Comparison of ENCODE assay signal across 7 cellular contexts in the genomic region with DNA sequence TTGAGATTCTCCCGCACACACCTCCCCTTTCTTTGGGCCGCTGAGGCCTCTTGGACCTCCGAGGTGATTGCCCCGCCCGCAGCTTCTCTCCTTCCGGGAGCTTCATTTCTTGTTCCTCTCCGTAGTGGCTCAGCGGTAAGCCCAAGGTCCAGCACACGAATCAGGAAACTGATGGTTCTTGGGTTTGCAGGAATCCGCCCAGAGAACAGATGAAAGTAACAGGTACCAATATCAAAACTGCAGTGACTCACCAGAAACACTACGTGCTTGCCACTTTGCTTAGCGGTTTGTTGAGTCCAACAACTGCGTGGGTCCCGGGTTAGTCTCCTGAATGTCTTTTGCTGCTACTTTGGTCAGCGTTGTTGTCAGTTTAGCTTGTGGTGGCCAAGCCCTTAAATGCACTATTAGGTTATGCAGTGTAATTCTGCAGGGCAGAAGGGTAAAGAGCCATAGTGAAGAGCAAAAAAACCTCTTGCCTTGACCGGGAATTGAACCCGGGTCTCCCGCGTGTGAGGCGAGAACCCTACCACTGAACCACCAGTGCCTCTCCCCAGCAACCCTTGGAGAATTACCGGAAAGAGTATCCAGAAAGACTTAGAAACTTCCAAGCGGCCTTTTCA.
DNase-seq lines count a peak whose midpoint lies in the region; ATAC-seq, FAIRE-seq and TF ChIP-seq lines count a peak whose summit lies in the region.
"Not testable (repeated sequence)": the region's sequence is repeated elsewhere in the genome, so short reads cannot be mapped to it uniquely, and the experiment has no call there.

No MANE protein-coding gene starts in this region.

- H3K27ac Mint-ChIP-seq in T-helper 17 cell: not testable (repeated sequence)

- H3K9ac ChIP-seq in GM12878 (ENCODE audit: control insufficient read depth, insufficient read depth, low read length): not testable (repeated sequence)

- POLR2A ChIA-PET in GM12878 (lab: Charles Lee): not testable (repeated sequence)

- in situ Hi-C loops in GM12878 (cut with MboI): not testable (repeated sequence)

- not testable (repeated sequence) for TF ChIP-seq CTCF in GM12878 (IDR thresholded peaks at IDR 0.05 in 2 of 3, conservative IDR thresholded peaks at IDR 0.05 in 1 of 3; ENCODE audit: control insufficient read depth in 2 of 3, extremely low read depth in 1 of 3, insufficient read depth in 1 of 3, low read depth in 3 of 3, low read length in 3 of 3)

- SMC1A ChIA-PET in GM12878 (lab: Charles Lee; ENCODE audit: uncharacterized antibody, unreplicated experiment): not testable (repeated sequence)

- not testable (repeated sequence) for H3K27me3 ChIP-seq in GM12878 (replicated peaks in 1 of 2; ENCODE audit: control insufficient read depth in 2 of 2, insufficient read depth in 2 of 2, low read length in 1 of 2)

- RAD21 ChIA-PET in GM12878 (lab: Charles Lee; ENCODE audit: unreplicated experiment): not testable (repeated sequence)

- TF ChIP-seq POLR2A in GM12878 (IDR thresholded peaks at IDR 0.05; ENCODE audit: low read depth, low read length): not testable (repeated sequence)

- H3K4me3 ChIP-seq in GM12878: not testable (repeated sequence)

- CTCF ChIA-PET in GM12878 (lab: Yijun Ruan, JAX): not testable (repeated sequence)

- not testable (repeated sequence) for H3K27ac ChIP-seq in GM12878 (ENCODE audit: control insufficient read depth, insufficient read depth)

- not testable (repeated sequence) for H3K4me1 Mint-ChIP-seq in T-helper 17 cell

- H3K4me3 Mint-ChIP-seq in T-helper 17 cell: not testable (repeated sequence)

- FAIRE-seq in GM12878 (lab: Jason Lieb, UNC): not testable (repeated sequence)

- intact Hi-C loops in GM12878 (cut with micrococcal nuclease; ENCODE audit: unreplicated experiment); sciatic nerve (cut with DNase I): not testable (repeated sequence)

- H3K36me3 Mint-ChIP-seq in T-helper 17 cell (ENCODE audit: low read depth): not testable (repeated sequence)

- WGBS in GM12878 (ENCODE audit: insufficient coverage, insufficient replicate concordance, low lambda C conversion rate, missing lambda C conversion rate): no CpG with 5 or more reads among the region's 22 CpGs

- TF ChIP-seq EP300 in GM12878 (IDR thresholded peaks at IDR 0.05; ENCODE audit: borderline replicate concordance in 1 of 2, control insufficient read depth in 1 of 2, low read depth in 2 of 2, low read length in 2 of 2): not testable (repeated sequence)

- H3K36me3 ChIP-seq in GM12878 (ENCODE audit: control insufficient read depth in 2 of 2, insufficient read depth in 2 of 2, low read length in 1 of 2): not testable (repeated sequence)

- H3K79me2 ChIP-seq in GM12878 (ENCODE audit: control insufficient read depth, insufficient read depth, low read length): not testable (repeated sequence)

- DNase-seq in T-helper 17 cell; GM12878 (ENCODE audit: low read depth, low spot score); left lobe of liver (ENCODE audit: low spot score); sciatic nerve (ENCODE audit: low spot score): not testable (repeated sequence)

- ATAC-seq in GM18870 (IDR thresholded peaks at IDR 0.05; ENCODE audit: unreplicated experiment) (peak; percentile 40), HG02610 (IDR thresholded peaks at IDR 0.05; ENCODE audit: unreplicated experiment) (peak; percentile 70), HG03354 (IDR thresholded peaks at IDR 0.05; ENCODE audit: poor library complexity, severe bottlenecking, unreplicated experiment) (peak; percentile 67), T-helper 17 cell (peak; percentile 53), GM12878 (peak; percentile 75), left lobe of liver (peak; percentile 56), sciatic nerve (peak; percentile 70)

- not testable (repeated sequence) for H2AFZ ChIP-seq in GM12878 (ENCODE audit: control insufficient read depth, low read depth, low read length)

- not testable (repeated sequence) for TF ChIP-seq RAD21 in GM12878 (IDR thresholded peaks at IDR 0.05; ENCODE audit: insufficient read depth, low read depth, low read length)

- H3K9me3 ChIP-seq in T-helper 17 cell (ENCODE audit: control insufficient read depth, low read length, poor library complexity, severe bottlenecking); GM12878 (replicated peaks; ENCODE audit: control insufficient read depth, insufficient read depth, low read length): not testable (repeated sequence)

- not testable (repeated sequence) for H4K20me1 ChIP-seq in GM12878 (ENCODE audit: control insufficient read depth, insufficient read depth)

- not testable (repeated sequence) for H3K27me3 Mint-ChIP-seq in T-helper 17 cell

- not testable (repeated sequence) for H3K4me2 ChIP-seq in GM12878 (ENCODE audit: control insufficient read depth, insufficient read depth)

- H3K4me1 ChIP-seq in GM12878 (ENCODE audit: control insufficient read depth, insufficient read depth, low read length): not testable (repeated sequence)

- not testable (repeated sequence) for BruUV-seq in GM12878 (replicated peaks; lab: Mats Ljungman, UMichigan)
